In the genomic region with DNA sequence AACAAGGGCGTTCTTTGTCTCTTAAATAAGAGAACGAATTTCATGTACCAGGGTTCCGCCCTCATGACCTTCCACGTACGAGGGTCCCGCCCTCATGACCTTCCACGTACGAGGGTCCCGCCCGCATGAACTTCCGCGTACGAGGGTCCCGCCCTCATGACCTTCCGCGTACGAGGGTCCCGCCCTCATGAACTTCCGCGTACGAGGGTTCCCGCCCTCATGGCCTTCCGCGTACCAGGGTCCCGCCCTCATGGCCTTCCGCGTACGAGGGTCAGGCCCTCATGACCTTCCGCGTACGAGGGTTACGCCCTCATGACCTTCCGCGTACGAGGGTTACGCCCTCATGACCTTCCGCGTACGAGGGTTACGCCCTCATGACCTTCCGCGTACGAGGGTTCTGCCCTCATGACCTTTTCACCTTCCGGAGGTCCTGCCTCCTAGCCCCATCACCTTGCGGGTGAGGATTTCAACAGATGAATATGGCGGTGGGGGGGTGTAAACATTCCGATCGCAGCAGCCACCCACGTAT, we compare ENCODE assay signal across 8 cellular contexts.
"Had no signal": no experiment of that assay in that cellular context is flagged by ENCODE, and none has a peak within 500 bp of the region (broad histone marks: within the 10 kb centered on the region; RNA-seq: fewer than 3 reads in every experiment).

No MANE protein-coding gene starts in this region.

- H3K4me3 ChIP-seq: GM12878 had no signal

- FAIRE-seq: G401.6, GM12878, GM12891, GM12892, GM18507, GM19239 had no signal

- DNase-seq: GDM1, GF-D8 had no signal

- ATAC-seq: GM12878 had no signal
